ENCODE assay signal across 15 cellular contexts in genomic region chr13:29434217-29434940, GRCh38.
DNase-seq lines count a peak whose midpoint lies in the region; ATAC-seq and TF ChIP-seq lines count a peak whose summit lies in the region.
"Had no signal": no experiment of that assay in that cellular context is flagged by ENCODE, and none has a peak within 500 bp of the region (broad histone marks: within the 10 kb centered on the region; RNA-seq: fewer than 3 reads in every experiment).

No MANE protein-coding gene starts in this region.

- H3K27me3 ChIP-seq in muscle layer of colon (ENCODE audit: control insufficient read depth in 1 of 2, insufficient read depth in 2 of 2, low read length in 2 of 2): no peaks in the 10 kb centered on the region

- H3K27ac ChIP-seq in muscle layer of colon (ENCODE audit: low read depth, low read length): peak overlapping the region; percentile 68
- H3K27ac ChIP-seq: PC-9 had no signal

- peaks cover 47% of the 10 kb centered on the region for H3K4me1 ChIP-seq in muscle layer of colon (ENCODE audit: insufficient read depth, low read length)

- no peaks in the 10 kb centered on the region for H3K9me3 ChIP-seq in muscle layer of colon (ENCODE audit: low read length)

- DNase-seq in AG04449 (ENCODE audit: low read depth, low spot score) (no peak), RPMI7951 (ENCODE audit: low read depth) (peak; percentile 49), UCSD-AML1 (lab: John Stamatoyannopoulos, UW; ENCODE audit: unreplicated experiment) (no peak), DMS 273 treated with DMSO at 0.1 percent for 48 hours (lab: John Stamatoyannopoulos, UW) (no peak)
- DNase-seq: activated T-cell treated with anti-CD3 and anti-CD28 coated beads, Interleukin-2, amount 50 U/mL, for 24 hours; erythroblast; GF-D8; NCI-H1436 treated with DMSO at 0.1 percent for 48 hours; occipital lobe; PC-9; stimulated activated CD4-positive, alpha-beta T cell treated with anti-CD3 and anti-CD28 coated beads, Interleukin-4, amount 100 ng/mL, for 24 hours had no signal

- TF ChIP-seq CTCF in AG04449 (IDR thresholded peaks at IDR 0.05; ENCODE audit: insufficient read depth, low read length, missing control alignments): no peak

- H3K9ac ChIP-seq in muscle layer of colon (ENCODE audit: low read length): no peak overlapping the region

- POLR2A ChIA-PET in AG04449 (lab: Yijun Ruan, JAX): interaction anchor here (0.7 to 0.8 kb wide), 2 partner anchors 120 to 883 kb away, joined by 3 read pairs; no protein-coding TSS in a partner anchor

- CTCF ChIA-PET in AG04449 (lab: Yijun Ruan, JAX): interaction anchor here (0.9 to 2.5 kb wide), 4 partner anchors 37 to 74 kb away, joined by 3 to 9 read pairs (median 4); no protein-coding TSS in a partner anchor

- H3K36me3 ChIP-seq in muscle layer of colon (ENCODE audit: insufficient read depth, low read length): no peaks in the 10 kb centered on the region

- ATAC-seq in GM18907 (IDR thresholded peaks at IDR 0.05; ENCODE audit: unreplicated experiment): peak; percentile 55
- ATAC-seq in HG02798 (IDR thresholded peaks at IDR 0.05; ENCODE audit: poor library complexity, unreplicated experiment): no peak
- no peak for ATAC-seq in GM21367 (IDR thresholded peaks at IDR 0.05; ENCODE audit: unreplicated experiment)

- H3K4me3 ChIP-seq in AG04449 (ENCODE audit: low read depth, low read length): peak overlapping the region; percentile 2; the same call in 1 of the 2 replicates
- peak overlapping the region in 1 of 2 donors; percentile 10 for H3K4me3 ChIP-seq in muscle layer of colon (ENCODE audit: low read depth in 1 of 2, low read length in 2 of 2)
- H3K4me3 ChIP-seq: PC-9 had no signal
